1 cellular context compared by ENCODE assay signal in the genomic region with DNA sequence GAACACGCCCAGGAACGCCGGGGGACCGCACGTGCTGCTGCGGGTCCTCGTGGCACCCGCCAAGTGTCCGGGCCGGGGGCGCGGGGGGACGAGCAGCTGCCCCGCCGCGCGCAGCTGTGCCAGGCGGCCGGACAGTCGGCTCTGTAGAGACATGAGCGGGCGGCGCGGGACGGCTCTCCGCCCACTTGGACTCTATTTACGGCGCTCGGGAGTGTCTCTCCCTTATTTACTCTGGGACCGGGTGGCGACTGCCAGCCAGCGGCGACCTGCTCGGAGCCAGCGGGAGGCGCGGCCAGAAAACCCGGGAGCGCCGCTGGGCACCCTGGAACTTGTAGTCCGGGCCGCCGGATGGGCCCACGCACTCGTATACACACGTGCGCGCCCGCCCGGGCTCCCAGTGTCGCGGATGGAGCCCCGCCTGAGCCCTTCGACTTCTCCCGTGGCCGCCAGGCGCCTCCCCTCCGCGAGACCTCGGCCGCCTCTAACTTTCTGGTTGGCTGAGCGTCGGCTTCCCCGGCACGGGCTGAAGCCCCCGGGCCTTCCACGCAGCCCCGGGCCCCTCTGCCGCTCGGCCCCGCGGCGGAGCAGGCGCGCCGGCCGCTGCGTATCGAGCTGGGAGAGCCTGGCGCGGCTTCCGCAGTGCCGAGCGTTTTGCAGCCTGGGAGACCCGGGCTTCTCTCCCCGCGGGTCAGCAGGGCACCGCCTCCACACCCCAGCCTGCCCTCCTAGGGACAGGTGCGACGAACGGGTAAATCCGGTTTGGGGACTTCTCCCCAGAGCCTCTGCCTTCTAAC.
A peak's percentile ranks its signal among the peaks of the same experiment; 100 is the strongest.
TF ChIP-seq lines count a peak whose summit lies in the region.

A gene with protein sequence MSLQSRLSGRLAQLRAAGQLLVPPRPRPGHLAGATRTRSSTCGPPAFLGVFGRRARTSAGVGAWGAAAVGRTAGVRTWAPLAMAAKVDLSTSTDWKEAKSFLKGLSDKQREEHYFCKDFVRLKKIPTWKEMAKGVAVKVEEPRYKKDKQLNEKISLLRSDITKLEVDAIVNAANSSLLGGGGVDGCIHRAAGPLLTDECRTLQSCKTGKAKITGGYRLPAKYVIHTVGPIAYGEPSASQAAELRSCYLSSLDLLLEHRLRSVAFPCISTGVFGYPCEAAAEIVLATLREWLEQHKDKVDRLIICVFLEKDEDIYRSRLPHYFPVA (minus strand): TSS at position 272 of the 794 bp plus-strand sequence. CDS start 119 bp downstream, at position 153.

TF ChIP-seq in SK-N-SH, 30 proteins besides CTCF, POLR2A, EP300 and RAD21 (continued from another document):
- TF ChIP-seq, protein P1, sequence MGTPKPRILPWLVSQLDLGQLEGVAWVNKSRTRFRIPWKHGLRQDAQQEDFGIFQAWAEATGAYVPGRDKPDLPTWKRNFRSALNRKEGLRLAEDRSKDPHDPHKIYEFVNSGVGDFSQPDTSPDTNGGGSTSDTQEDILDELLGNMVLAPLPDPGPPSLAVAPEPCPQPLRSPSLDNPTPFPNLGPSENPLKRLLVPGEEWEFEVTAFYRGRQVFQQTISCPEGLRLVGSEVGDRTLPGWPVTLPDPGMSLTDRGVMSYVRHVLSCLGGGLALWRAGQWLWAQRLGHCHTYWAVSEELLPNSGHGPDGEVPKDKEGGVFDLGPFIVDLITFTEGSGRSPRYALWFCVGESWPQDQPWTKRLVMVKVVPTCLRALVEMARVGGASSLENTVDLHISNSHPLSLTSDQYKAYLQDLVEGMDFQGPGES (IDR thresholded peaks at IDR 0.05; ENCODE audit: low read depth, low read length): no peak
- TF ChIP-seq, protein P2, sequence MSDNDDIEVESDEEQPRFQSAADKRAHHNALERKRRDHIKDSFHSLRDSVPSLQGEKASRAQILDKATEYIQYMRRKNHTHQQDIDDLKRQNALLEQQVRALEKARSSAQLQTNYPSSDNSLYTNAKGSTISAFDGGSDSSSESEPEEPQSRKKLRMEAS (IDR thresholded peaks at IDR 0.05; ENCODE audit: low read depth): peak; percentile 69
- TF ChIP-seq RCOR1 (IDR thresholded peaks at IDR 0.05; ENCODE audit: low read length) (no peak), EZH2phosphoT487 (IDR thresholded peaks at IDR 0.05; ENCODE audit: borderline replicate concordance, low read depth) (no peak), RFX5 (IDR thresholded peaks at IDR 0.05; ENCODE audit: low read length) (no peak), JUND (IDR thresholded peaks at IDR 0.05) (no peak), MEF2A (IDR thresholded peaks at IDR 0.05; ENCODE audit: borderline replicate concordance, low read depth) (no peak), MXI1 (IDR thresholded peaks at IDR 0.05; ENCODE audit: low read depth, low read length) (peak; percentile 75), FOXJ3 (CRISPR knock-in tag; IDR thresholded peaks at IDR 0.05) (no peak), RXRA (IDR thresholded peaks at IDR 0.05; ENCODE audit: borderline replicate concordance, low read depth) (no peak), FOXM1 (IDR thresholded peaks at IDR 0.05; ENCODE audit: low read depth) (no peak), FOSL2 (IDR thresholded peaks at IDR 0.05; ENCODE audit: borderline replicate concordance, low read depth) (no peak), NRF1 (IDR thresholded peaks at IDR 0.05; ENCODE audit: low read depth, low read length) (peak; percentile 22; the same call in 1 of the 2 replicates), GATA2 (CRISPR knock-in tag; IDR thresholded peaks at IDR 0.05) (no peak), TEAD4 (IDR thresholded peaks at IDR 0.05; ENCODE audit: borderline replicate concordance, insufficient read depth) (no peak), TCF12 (IDR thresholded peaks at IDR 0.05) (0 out of 2 replicates have a peak, but pooled peaks have one; percentile 26), CHD2 (IDR thresholded peaks at IDR 0.05; ENCODE audit: low read length, partially characterized antibody) (no peak), ELF1 (IDR thresholded peaks at IDR 0.05) (0 out of 2 replicates have a peak, but pooled peaks have one; percentile 34), POLR2AphosphoS5 (IDR thresholded peaks at IDR 0.05; ENCODE audit: low read depth, low read length) (peak; percentile 55; the same call in 1 of the 2 replicates), TAF1 (IDR thresholded peaks at IDR 0.05; ENCODE audit: borderline replicate concordance, low read depth, low read length) (no peak)
- TF ChIP-seq, protein P3, sequence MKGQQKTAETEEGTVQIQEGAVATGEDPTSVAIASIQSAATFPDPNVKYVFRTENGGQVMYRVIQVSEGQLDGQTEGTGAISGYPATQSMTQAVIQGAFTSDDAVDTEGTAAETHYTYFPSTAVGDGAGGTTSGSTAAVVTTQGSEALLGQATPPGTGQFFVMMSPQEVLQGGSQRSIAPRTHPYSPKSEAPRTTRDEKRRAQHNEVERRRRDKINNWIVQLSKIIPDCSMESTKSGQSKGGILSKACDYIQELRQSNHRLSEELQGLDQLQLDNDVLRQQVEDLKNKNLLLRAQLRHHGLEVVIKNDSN (IDR thresholded peaks at IDR 0.05; ENCODE audit: borderline replicate concordance, low read depth): no peak
- TF ChIP-seq, protein P4, sequence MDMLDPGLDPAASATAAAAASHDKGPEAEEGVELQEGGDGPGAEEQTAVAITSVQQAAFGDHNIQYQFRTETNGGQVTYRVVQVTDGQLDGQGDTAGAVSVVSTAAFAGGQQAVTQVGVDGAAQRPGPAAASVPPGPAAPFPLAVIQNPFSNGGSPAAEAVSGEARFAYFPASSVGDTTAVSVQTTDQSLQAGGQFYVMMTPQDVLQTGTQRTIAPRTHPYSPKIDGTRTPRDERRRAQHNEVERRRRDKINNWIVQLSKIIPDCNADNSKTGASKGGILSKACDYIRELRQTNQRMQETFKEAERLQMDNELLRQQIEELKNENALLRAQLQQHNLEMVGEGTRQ (IDR thresholded peaks at IDR 0.05; ENCODE audit: borderline replicate concordance, low read depth, low read length): no peak
- TF ChIP-seq, protein P5, sequence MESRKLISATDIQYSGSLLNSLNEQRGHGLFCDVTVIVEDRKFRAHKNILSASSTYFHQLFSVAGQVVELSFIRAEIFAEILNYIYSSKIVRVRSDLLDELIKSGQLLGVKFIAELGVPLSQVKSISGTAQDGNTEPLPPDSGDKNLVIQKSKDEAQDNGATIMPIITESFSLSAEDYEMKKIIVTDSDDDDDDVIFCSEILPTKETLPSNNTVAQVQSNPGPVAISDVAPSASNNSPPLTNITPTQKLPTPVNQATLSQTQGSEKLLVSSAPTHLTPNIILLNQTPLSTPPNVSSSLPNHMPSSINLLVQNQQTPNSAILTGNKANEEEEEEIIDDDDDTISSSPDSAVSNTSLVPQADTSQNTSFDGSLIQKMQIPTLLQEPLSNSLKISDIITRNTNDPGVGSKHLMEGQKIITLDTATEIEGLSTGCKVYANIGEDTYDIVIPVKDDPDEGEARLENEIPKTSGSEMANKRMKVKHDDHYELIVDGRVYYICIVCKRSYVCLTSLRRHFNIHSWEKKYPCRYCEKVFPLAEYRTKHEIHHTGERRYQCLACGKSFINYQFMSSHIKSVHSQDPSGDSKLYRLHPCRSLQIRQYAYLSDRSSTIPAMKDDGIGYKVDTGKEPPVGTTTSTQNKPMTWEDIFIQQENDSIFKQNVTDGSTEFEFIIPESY (IDR thresholded peaks at IDR 0.05; ENCODE audit: borderline replicate concordance, low read depth): no peak
- TF ChIP-seq, protein P6, sequence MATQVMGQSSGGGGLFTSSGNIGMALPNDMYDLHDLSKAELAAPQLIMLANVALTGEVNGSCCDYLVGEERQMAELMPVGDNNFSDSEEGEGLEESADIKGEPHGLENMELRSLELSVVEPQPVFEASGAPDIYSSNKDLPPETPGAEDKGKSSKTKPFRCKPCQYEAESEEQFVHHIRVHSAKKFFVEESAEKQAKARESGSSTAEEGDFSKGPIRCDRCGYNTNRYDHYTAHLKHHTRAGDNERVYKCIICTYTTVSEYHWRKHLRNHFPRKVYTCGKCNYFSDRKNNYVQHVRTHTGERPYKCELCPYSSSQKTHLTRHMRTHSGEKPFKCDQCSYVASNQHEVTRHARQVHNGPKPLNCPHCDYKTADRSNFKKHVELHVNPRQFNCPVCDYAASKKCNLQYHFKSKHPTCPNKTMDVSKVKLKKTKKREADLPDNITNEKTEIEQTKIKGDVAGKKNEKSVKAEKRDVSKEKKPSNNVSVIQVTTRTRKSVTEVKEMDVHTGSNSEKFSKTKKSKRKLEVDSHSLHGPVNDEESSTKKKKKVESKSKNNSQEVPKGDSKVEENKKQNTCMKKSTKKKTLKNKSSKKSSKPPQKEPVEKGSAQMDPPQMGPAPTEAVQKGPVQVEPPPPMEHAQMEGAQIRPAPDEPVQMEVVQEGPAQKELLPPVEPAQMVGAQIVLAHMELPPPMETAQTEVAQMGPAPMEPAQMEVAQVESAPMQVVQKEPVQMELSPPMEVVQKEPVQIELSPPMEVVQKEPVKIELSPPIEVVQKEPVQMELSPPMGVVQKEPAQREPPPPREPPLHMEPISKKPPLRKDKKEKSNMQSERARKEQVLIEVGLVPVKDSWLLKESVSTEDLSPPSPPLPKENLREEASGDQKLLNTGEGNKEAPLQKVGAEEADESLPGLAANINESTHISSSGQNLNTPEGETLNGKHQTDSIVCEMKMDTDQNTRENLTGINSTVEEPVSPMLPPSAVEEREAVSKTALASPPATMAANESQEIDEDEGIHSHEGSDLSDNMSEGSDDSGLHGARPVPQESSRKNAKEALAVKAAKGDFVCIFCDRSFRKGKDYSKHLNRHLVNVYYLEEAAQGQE (IDR thresholded peaks at IDR 0.05; ENCODE audit: low read depth, low read length): no peak; the same call in 1 of the 2 replicates
- TF ChIP-seq, protein P7, sequence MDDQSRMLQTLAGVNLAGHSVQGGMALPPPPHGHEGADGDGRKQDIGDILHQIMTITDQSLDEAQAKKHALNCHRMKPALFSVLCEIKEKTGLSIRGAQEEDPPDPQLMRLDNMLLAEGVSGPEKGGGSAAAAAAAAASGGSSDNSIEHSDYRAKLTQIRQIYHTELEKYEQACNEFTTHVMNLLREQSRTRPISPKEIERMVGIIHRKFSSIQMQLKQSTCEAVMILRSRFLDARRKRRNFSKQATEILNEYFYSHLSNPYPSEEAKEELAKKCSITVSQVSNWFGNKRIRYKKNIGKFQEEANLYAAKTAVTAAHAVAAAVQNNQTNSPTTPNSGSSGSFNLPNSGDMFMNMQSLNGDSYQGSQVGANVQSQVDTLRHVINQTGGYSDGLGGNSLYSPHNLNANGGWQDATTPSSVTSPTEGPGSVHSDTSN (IDR thresholded peaks at IDR 0.05): 0 out of 2 replicates have a peak, but pooled peaks have one; percentile 3
TF ChIP-seq in SK-N-SH: peak in this region for 9.
